In the genomic region with DNA sequence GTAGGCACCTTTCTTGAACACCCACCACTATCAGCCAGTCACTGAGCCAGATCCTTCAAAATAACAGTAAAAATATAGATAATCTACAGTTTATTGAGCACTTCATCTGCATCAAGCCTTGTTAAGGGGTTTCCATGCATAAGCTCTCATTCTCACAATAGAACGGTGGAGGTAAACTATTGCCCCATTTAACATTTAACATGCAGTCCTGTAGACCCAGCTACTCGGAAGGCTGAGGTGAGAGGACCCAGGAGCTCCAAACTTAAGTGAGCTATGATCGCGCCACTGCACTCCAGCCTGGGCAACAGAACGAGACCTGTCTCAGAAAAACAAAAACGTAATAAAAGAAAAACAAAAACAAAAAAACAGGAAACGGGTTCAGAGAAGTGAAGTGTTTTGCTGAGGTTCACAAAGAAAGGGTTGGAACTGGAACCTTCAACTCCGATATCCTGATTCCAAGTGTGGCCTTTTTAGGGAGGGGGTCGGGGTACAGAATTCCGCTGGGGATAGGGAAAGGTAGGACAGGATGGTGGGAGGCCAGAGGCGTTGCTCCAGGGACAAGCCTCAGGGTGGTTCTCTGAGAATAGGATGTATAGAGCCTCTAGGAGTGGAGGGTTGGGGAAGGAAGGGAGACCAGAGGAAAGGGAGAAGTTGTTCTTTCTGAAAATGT, we compare ENCODE assay signal across 8 cellular contexts. TPM values are rescaled to one million over a fixed set of nuclear protein-coding genes. Genes with fewer than 3 reads are reported as not detected.
DNase-seq lines count a peak whose midpoint lies in the region; ATAC-seq and TF ChIP-seq lines count a peak whose summit lies in the region.

No MANE protein-coding gene starts in this region.

- H3K9me3 ChIP-seq in adipocyte (ENCODE audit: control insufficient read depth, low read length) (no peaks in the 10 kb centered on the region), right lobe of liver (no peaks in the 10 kb centered on the region), tibial nerve (no peaks in the 10 kb centered on the region)

- intact Hi-C loops in right lobe of liver (cut with DNase I), result no loop called here

- H3K9me3 Mint-ChIP-seq in activated naive CD4-positive, alpha-beta T cell treated with anti-CD3 and anti-CD28 coated beads, Interleukin-2, amount 10 ng/mL, durations not matched to agents 7 days and 5 days, result no peaks in the 10 kb centered on the region

- H3K4me3 ChIP-seq in adipocyte (ENCODE audit: low read length) (peak overlapping the region; percentile 56), right lobe of liver (peak overlapping the region in 2 of 3 donors; percentile 6 to 17), tibial nerve (peak overlapping the region; percentile 10 to 79 (median 30))

- TF ChIP-seq CTCF in right lobe of liver (IDR thresholded peaks at IDR 0.05) (no peak), tibial nerve (IDR thresholded peaks at IDR 0.05) (no peak)

- H3K36me3 ChIP-seq in adipocyte (ENCODE audit: control insufficient read depth, insufficient read depth, low read length, severe bottlenecking) (no peaks in the 10 kb centered on the region), right lobe of liver (no peaks in the 10 kb centered on the region), tibial nerve (no peaks in the 10 kb centered on the region)

- CTCF ChIA-PET in activated naive CD4-positive, alpha-beta T cell treated with anti-CD3 and anti-CD28 coated beads, Interleukin-2, amount 10 ng/mL, durations not matched to agents 7 days and 5 days (lab: Charles Lee), result interaction anchor here (0.7 to 2.8 kb wide), 26 partner anchors 10 to 630 kb away, joined by 3 to 31 read pairs (median 5); a partner anchor contains a TSS

- no peaks in the 10 kb centered on the region for H3K27me3 Mint-ChIP-seq in activated naive CD4-positive, alpha-beta T cell treated with anti-CD3 and anti-CD28 coated beads, Interleukin-2, amount 10 ng/mL, durations not matched to agents 7 days and 5 days

- ATAC-seq in right lobe of liver, result no peak
- no peak for ATAC-seq in GM19467 (IDR thresholded peaks at IDR 0.05; ENCODE audit: unreplicated experiment)
- ATAC-seq in GM21786 (IDR thresholded peaks at IDR 0.05; ENCODE audit: unreplicated experiment), result no peak

- 21% methylated on average over 11 of the region's 11 CpGs for WGBS in right lobe of liver (ENCODE audit: insufficient coverage, low coverage, low lambda C conversion rate, missing lambda C conversion rate)
- WGBS in tibial nerve, 2 donors, result 54 to 56% methylated on average over 11 of the region's 11 CpGs

- H3K4me1 ChIP-seq in adipocyte (ENCODE audit: control insufficient read depth, insufficient read depth, low read length), result peaks cover 49% of the 10 kb centered on the region
- peaks cover 2 to 75% (median 23%) of the 10 kb centered on the region in 4 donors for H3K4me1 ChIP-seq in right lobe of liver
- H3K4me1 ChIP-seq in tibial nerve, result peaks cover 0 to 54% (median 22%) of the 10 kb centered on the region in 4 donors

- peak overlapping the region; percentile 98 for H3K27ac Mint-ChIP-seq in activated naive CD4-positive, alpha-beta T cell treated with anti-CD3 and anti-CD28 coated beads, Interleukin-2, amount 10 ng/mL, durations not matched to agents 7 days and 5 days

- TF ChIP-seq POLR2A in right lobe of liver (IDR thresholded peaks at IDR 0.05) (no peak), tibial nerve (IDR thresholded peaks at IDR 0.05) (no peak)

- H3K27me3 ChIP-seq in adipocyte (replicated peaks; ENCODE audit: control insufficient read depth, insufficient read depth, low read length) (no peaks in the 10 kb centered on the region), right lobe of liver (no peaks in the 10 kb centered on the region), tibial nerve (no peaks in the 10 kb centered on the region)

- H3K27ac ChIP-seq in right lobe of liver (peak overlapping the region; percentile 75 to 93 (median 86)), tibial nerve (peak overlapping the region; percentile 84 to 93 (median 85))

- peak overlapping the region; percentile 73 for H3K9ac ChIP-seq in adipocyte (ENCODE audit: low read length)

- DNase-seq in activated naive CD4-positive, alpha-beta T cell treated with anti-CD3 and anti-CD28 coated beads, Interleukin-2, amount 10 ng/mL, durations not matched to agents 7 days and 5 days, result peak; percentile 39
- DNase-seq in activated naive CD4-positive, alpha-beta T cell treated with Interleukin-2 at 50 U/mL for 16 hours, result no peak
- DNase-seq in adipocyte (ENCODE audit: low read depth), result no peak
- no peak for DNase-seq in right lobe of liver
- DNase-seq in tibial nerve (ENCODE audit: low spot score in 2 of 2), result no peak
- DNase-seq in GM19238 (ENCODE audit: insufficient read length, low spot score), result no peak

- peak overlapping the region; percentile 91 for H3K4me3 Mint-ChIP-seq in activated naive CD4-positive, alpha-beta T cell treated with anti-CD3 and anti-CD28 coated beads, Interleukin-2, amount 10 ng/mL, durations not matched to agents 7 days and 5 days

- peaks cover 60% of the 10 kb centered on the region for H3K4me1 Mint-ChIP-seq in activated naive CD4-positive, alpha-beta T cell treated with anti-CD3 and anti-CD28 coated beads, Interleukin-2, amount 10 ng/mL, durations not matched to agents 7 days and 5 days

- TF ChIP-seq EP300 in tibial nerve (IDR thresholded peaks at IDR 0.05), result no peak

- peaks cover 3% of the 10 kb centered on the region for H3K36me3 Mint-ChIP-seq in activated naive CD4-positive, alpha-beta T cell treated with anti-CD3 and anti-CD28 coated beads, Interleukin-2, amount 10 ng/mL, durations not matched to agents 7 days and 5 days

RNA-seq across cellular contexts. Expression of a gene that starts 11.6 kb away (rescaled TPM):
- total RNA-seq in right lobe of liver (10 to 100 TPM in 4 of 6 experiments, 1 to 10 TPM in 2; 4.5 to 17.9 (median 14.0) TPM), tibial nerve (10 to 100 TPM in 1 of 4 donors, 1 to 10 TPM in 3; 6.9 to 16.2 (median 8.9) TPM)

RNA-seq across cellular contexts. Expression of a gene that starts 11.8 kb away (rescaled TPM):
- total RNA-seq in right lobe of liver (100 to 1,000 TPM in 4 of 6 experiments, 10 to 100 TPM in 2; 86.7 to 315 (median 116) TPM), tibial nerve (100 to 1,000 TPM in 3 of 4 donors, 10 to 100 TPM in 1; 96.3 to 207 (median 148) TPM)

RNA-seq across cellular contexts. Expression of a gene that starts 14.9 kb away (rescaled TPM):
- total RNA-seq in right lobe of liver, result 10 to 100 TPM; 22.2 to 34.4 (median 28.2) TPM
- total RNA-seq in tibial nerve, result 10 to 100 TPM; 77.7 to 83.1 (median 79.9) TPM
